Comparison of ENCODE assay signal across 15 cellular contexts in genomic region chr2:175432021-175432420, GRCh38.
DNase-seq lines count a peak whose midpoint lies in the region; ATAC-seq lines count a peak whose summit lies in the region.
"Had no signal": no experiment of that assay in that cellular context is flagged by ENCODE, and none has a peak within 500 bp of the region (broad histone marks: within the 10 kb centered on the region; RNA-seq: fewer than 3 reads in every experiment).

No MANE protein-coding gene starts in this region.

- POLR2A ChIA-PET in activated CD8-positive, alpha-beta T cell treated with anti-CD3 and anti-CD28 coated beads, Interleukin-2, amount 10 ng/mL, durations not matched to agents 7 days and 5 days (lab: Charles Lee) = interaction anchor here (0.5 kb wide), 1 partner anchor 1053 kb away, joined by 3 read pairs; no protein-coding TSS in a partner anchor

- DNase-seq in COR-L47 (lab: John Stamatoyannopoulos, UW) (peak; percentile 88), NCI-H1694 (lab: John Stamatoyannopoulos, UW) (peak; percentile 54), NCI-H510A treated with DMSO at 0.1 percent for 48 hours (lab: John Stamatoyannopoulos, UW) (peak; percentile 56), foreskin melanocyte (peak; percentile 84)
- no peak for DNase-seq in activated CD8-positive, alpha-beta T cell treated with anti-CD3 and anti-CD28 coated beads, Interleukin-2, amount 10 ng/mL, durations not matched to agents 7 days and 5 days
- DNase-seq: activated CD4-positive, alpha-beta T cell treated with anti-CD3 and anti-CD28 coated beads for 36 hours; CD4-positive, CD25-positive, alpha-beta regulatory T cell; NK-92 treated with Interleukin-12 subunit alpha and Interleukin-12 subunit beta, amount 100 ng/mL, for 24 hours; psoas muscle had no signal

- no peaks in the 10 kb centered on the region for H3K27me3 Mint-ChIP-seq in activated CD8-positive, alpha-beta T cell treated with anti-CD3 and anti-CD28 coated beads, Interleukin-2, amount 10 ng/mL, durations not matched to agents 7 days and 5 days (ENCODE audit: low read depth)

- H3K4me1 Mint-ChIP-seq in activated CD8-positive, alpha-beta T cell treated with anti-CD3 and anti-CD28 coated beads, Interleukin-2, amount 10 ng/mL, durations not matched to agents 7 days and 5 days (ENCODE audit: low read depth) = no peaks in the 10 kb centered on the region
- H3K4me1 Mint-ChIP-seq: activated CD4-positive, alpha-beta T cell treated with anti-CD3 and anti-CD28 coated beads for 36 hours; CD4-positive, CD25-positive, alpha-beta regulatory T cell; central memory CD8-positive, alpha-beta T cell had no signal

- CTCF ChIA-PET in activated CD8-positive, alpha-beta T cell treated with anti-CD3 and anti-CD28 coated beads, Interleukin-2, amount 10 ng/mL, durations not matched to agents 7 days and 5 days (lab: Charles Lee) = interaction anchor here (0.8 kb wide), 1 partner anchor 17 kb away, joined by 3 read pairs; no protein-coding TSS in a partner anchor

- no peaks in the 10 kb centered on the region for H3K36me3 Mint-ChIP-seq in activated CD8-positive, alpha-beta T cell treated with anti-CD3 and anti-CD28 coated beads, Interleukin-2, amount 10 ng/mL, durations not matched to agents 7 days and 5 days (ENCODE audit: low read depth)
- H3K36me3 Mint-ChIP-seq: CD4-positive, CD25-positive, alpha-beta regulatory T cell had no signal

- H3K27ac Mint-ChIP-seq in activated CD8-positive, alpha-beta T cell treated with anti-CD3 and anti-CD28 coated beads, Interleukin-2, amount 10 ng/mL, durations not matched to agents 7 days and 5 days = no peak overlapping the region
- H3K27ac Mint-ChIP-seq: activated CD4-positive, alpha-beta T cell treated with anti-CD3 and anti-CD28 coated beads for 36 hours; CD4-positive, CD25-positive, alpha-beta regulatory T cell; T-helper 2 cell treated with Interferon-gamma antibody and Interleukin-4, amounts not matched to agents 5 μg/mL and 100 μg/mL, for 36 hours had no signal

- H3K9me3 Mint-ChIP-seq in activated CD8-positive, alpha-beta T cell treated with anti-CD3 and anti-CD28 coated beads, Interleukin-2, amount 10 ng/mL, durations not matched to agents 7 days and 5 days (ENCODE audit: insufficient read depth) = peaks cover 8% of the 10 kb centered on the region
- H3K9me3 Mint-ChIP-seq: central memory CD8-positive, alpha-beta T cell had no signal

- ATAC-seq in HG02798 (IDR thresholded peaks at IDR 0.05; ENCODE audit: poor library complexity, unreplicated experiment) (no peak), HG03342 (IDR thresholded peaks at IDR 0.05; ENCODE audit: unreplicated experiment) (no peak), GM18520 (IDR thresholded peaks at IDR 0.05; ENCODE audit: unreplicated experiment) (no peak)
- ATAC-seq in activated CD8-positive, alpha-beta T cell treated with anti-CD3 and anti-CD28 coated beads, Interleukin-2, amount 10 ng/mL, durations not matched to agents 7 days and 5 days = no peak
- ATAC-seq: A549; activated CD4-positive, alpha-beta T cell treated with anti-CD3 and anti-CD28 coated beads for 36 hours; psoas muscle had no signal

- no peak overlapping the region for H3K4me3 Mint-ChIP-seq in activated CD8-positive, alpha-beta T cell treated with anti-CD3 and anti-CD28 coated beads, Interleukin-2, amount 10 ng/mL, durations not matched to agents 7 days and 5 days
- H3K4me3 Mint-ChIP-seq: activated CD4-positive, alpha-beta T cell treated with anti-CD3 and anti-CD28 coated beads for 36 hours; CD4-positive, CD25-positive, alpha-beta regulatory T cell; central memory CD8-positive, alpha-beta T cell; T-helper 2 cell treated with Interferon-gamma antibody and Interleukin-4, amounts not matched to agents 5 μg/mL and 100 μg/mL, for 36 hours had no signal
